2 cellular contexts compared by ENCODE assay signal in genomic region chr2:11467126-11467649, GRCh38.
TF ChIP-seq lines count a peak whose summit lies in the region.

No MANE protein-coding gene starts in this region.

TF ChIP-seq in HepG2, 621 proteins besides CTCF, POLR2A, EP300 and RAD21:
- TF ChIP-seq ARID4A (CRISPR knock-in tag; IDR thresholded peaks at IDR 0.05; ENCODE audit: borderline replicate concordance) (no peak), ZNF30 (CRISPR knock-in tag; IDR thresholded peaks at IDR 0.05) (no peak), BATF2 (CRISPR knock-in tag; IDR thresholded peaks at IDR 0.05) (0 out of 2 replicates have a peak, but pooled peaks have one; percentile 13), ZC3H13 (CRISPR knock-in tag; IDR thresholded peaks at IDR 0.05) (0 out of 2 replicates have a peak, but pooled peaks have one; percentile 18)
- TF ChIP-seq, protein P1, sequence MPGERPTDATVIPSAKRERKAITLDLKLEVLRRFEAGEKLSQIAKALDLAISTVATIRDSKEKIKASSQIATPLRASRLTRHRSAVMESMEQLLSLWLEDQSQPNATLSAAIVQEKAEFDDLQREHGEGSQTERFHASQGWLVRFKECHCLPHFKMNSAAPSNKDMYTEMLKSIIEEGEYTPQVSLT (CRISPR knock-in tag; IDR thresholded peaks at IDR 0.05; ENCODE audit: borderline replicate concordance, low read depth) = 0 out of 2 replicates have a peak, but pooled peaks have one; percentile 73

TF ChIP-seq in endothelial cell of umbilical vein, 7 proteins besides CTCF, POLR2A, EP300 and RAD21:
- TF ChIP-seq JUN (IDR thresholded peaks at IDR 0.05; ENCODE audit: borderline replicate concordance, insufficient read depth, insufficient read length, low read depth) (no peak), GATA2 (IDR thresholded peaks at IDR 0.05; ENCODE audit: insufficient read depth, insufficient read length, low read depth, low read length) (no peak), MAX (IDR thresholded peaks at IDR 0.05; ENCODE audit: insufficient read depth, insufficient read length) (no peak), EZH2 (IDR thresholded peaks at IDR 0.05; ENCODE audit: borderline replicate concordance, low read depth, low read length, severe bottlenecking) (no peak), MYC (IDR thresholded peaks at IDR 0.05; ENCODE audit: low read depth, low read length) (no peak), POLR2AphosphoS5 (IDR thresholded peaks at IDR 0.05; ENCODE audit: insufficient read depth, low read depth, low read length) (no peak), FOS (IDR thresholded peaks at IDR 0.05; ENCODE audit: borderline replicate concordance, insufficient read depth, low read length) (no peak)
